10 cellular contexts compared by ENCODE assay signal in genomic region chr12:56219840-56220239, GRCh38. TPM values are rescaled to one million over a fixed set of nuclear protein-coding genes. Genes with fewer than 3 reads are reported as not detected.
DNase-seq lines count a peak whose midpoint lies in the region; ATAC-seq and TF ChIP-seq lines count a peak whose summit lies in the region.
"Had no signal": no experiment of that assay in that cellular context is flagged by ENCODE, and none has a peak within 500 bp of the region (broad histone marks: within the 10 kb centered on the region; RNA-seq: fewer than 3 reads in every experiment).

No MANE protein-coding gene starts in this region.

- H3K27me3 ChIP-seq in Karpas-422 (ENCODE audit: low read length) (no peaks in the 10 kb centered on the region), fibroblast of lung (ENCODE audit: control insufficient read depth, insufficient read depth, low read length) (no peaks in the 10 kb centered on the region), skeletal muscle satellite cell (ENCODE audit: control insufficient read depth, insufficient read depth, low read length) (no peaks in the 10 kb centered on the region)

- peaks cover 28% of the 10 kb centered on the region for H3K4me1 ChIP-seq in Karpas-422 (ENCODE audit: low read length)
- H3K4me1 ChIP-seq in fibroblast of lung (ENCODE audit: control insufficient read depth, extremely low read depth, insufficient read depth, low read length) = peaks cover 16% of the 10 kb centered on the region
- peaks cover 20% of the 10 kb centered on the region for H3K4me1 ChIP-seq in skeletal muscle satellite cell (ENCODE audit: control insufficient read depth, insufficient read depth, low read length)

- H3K9me3 ChIP-seq in Karpas-422 (ENCODE audit: low read length) = no peaks in the 10 kb centered on the region
- H3K9me3 ChIP-seq in fibroblast of lung (ENCODE audit: control insufficient read depth, insufficient read depth, low read depth, low read length) = no peaks in the 10 kb centered on the region
- no peaks in the 10 kb centered on the region for H3K9me3 ChIP-seq in skeletal muscle satellite cell (replicated peaks; ENCODE audit: low read length)

- H3K4me3 ChIP-seq in Karpas-422 (ENCODE audit: low read length) (no peak overlapping the region), fibroblast of lung (replicated peaks in 1 of 4; ENCODE audit: control extremely low read depth in 1 of 4, insufficient read depth in 1 of 4, low read depth in 3 of 4, low read length in 4 of 4) (peak overlapping the region in 2 of 4 experiments; percentile 43 to 87), skeletal muscle satellite cell (ENCODE audit: low read length) (no peak overlapping the region)

- H3K4me3 Mint-ChIP-seq in T-helper 2 cell treated with Interferon-gamma antibody and Interleukin-4, amounts not matched to agents 5 μg/mL and 100 μg/mL, for 36 hours = peak overlapping the region; percentile 52

- no peak for TF ChIP-seq CTCF in fibroblast of lung (conservative IDR thresholded peaks at IDR 0.05 in 1 of 2, IDR thresholded peaks at IDR 0.05 in 1 of 2; ENCODE audit: low read depth in 1 of 2, low read length in 2 of 2)

- 0 out of 2 replicates have a peak overlapping the region, but pooled peaks have one; percentile 86 for H3K27ac ChIP-seq in Karpas-422 (ENCODE audit: low read length)
- no peak overlapping the region for H3K27ac ChIP-seq in fibroblast of lung (ENCODE audit: insufficient read depth, low read length)

- no peak for ATAC-seq in GM19023 (IDR thresholded peaks at IDR 0.05; ENCODE audit: unreplicated experiment)

- H3K4me2 ChIP-seq in Karpas-422 (ENCODE audit: low read depth, low read length, poor library complexity, severe bottlenecking) = peak overlapping the region; percentile 95
- H3K4me2 ChIP-seq in fibroblast of lung (ENCODE audit: extremely low read depth, insufficient read depth, low read length) = peak overlapping the region; percentile 32
- peak overlapping the region; percentile 38 for H3K4me2 ChIP-seq in skeletal muscle satellite cell (ENCODE audit: low read length)

- H3K9me3 Mint-ChIP-seq in T-helper 2 cell treated with Interferon-gamma antibody and Interleukin-4, amounts not matched to agents 5 μg/mL and 100 μg/mL, for 36 hours = no peaks in the 10 kb centered on the region

- no peaks in the 10 kb centered on the region for H3K27me3 Mint-ChIP-seq in T-helper 2 cell treated with Interferon-gamma antibody and Interleukin-4, amounts not matched to agents 5 μg/mL and 100 μg/mL, for 36 hours (ENCODE audit: low read depth)

- no peaks in the 10 kb centered on the region for H4K20me1 ChIP-seq in Karpas-422 (ENCODE audit: insufficient read depth, low read depth, low read length)
- no peaks in the 10 kb centered on the region for H4K20me1 ChIP-seq in fibroblast of lung (ENCODE audit: control insufficient read depth, extremely low read depth, insufficient read depth, low read length)

- peaks cover 30% of the 10 kb centered on the region for H3K4me1 Mint-ChIP-seq in T-helper 2 cell treated with Interferon-gamma antibody and Interleukin-4, amounts not matched to agents 5 μg/mL and 100 μg/mL, for 36 hours (ENCODE audit: low read depth)

- peaks cover 6% of the 10 kb centered on the region for H3K36me3 Mint-ChIP-seq in T-helper 2 cell treated with Interferon-gamma antibody and Interleukin-4, amounts not matched to agents 5 μg/mL and 100 μg/mL, for 36 hours (ENCODE audit: low read depth)

- H3K9me2 ChIP-seq in Karpas-422 (replicated peaks; ENCODE audit: insufficient read depth, low read length) = no peaks in the 10 kb centered on the region

- H3K27ac Mint-ChIP-seq in T-helper 2 cell treated with Interferon-gamma antibody and Interleukin-4, amounts not matched to agents 5 μg/mL and 100 μg/mL, for 36 hours = no peak overlapping the region

- H3K79me2 ChIP-seq in Karpas-422 (ENCODE audit: low read length) (peaks cover 51% of the 10 kb centered on the region), fibroblast of lung (ENCODE audit: control insufficient read depth, insufficient read depth, low read length) (peaks cover 35% of the 10 kb centered on the region)

- H3K36me3 ChIP-seq in Karpas-422 (ENCODE audit: insufficient read depth, low read length) = peaks cover 4% of the 10 kb centered on the region; the same call in 1 of the 2 replicates
- peaks cover 6% of the 10 kb centered on the region for H3K36me3 ChIP-seq in fibroblast of lung (ENCODE audit: control insufficient read depth, insufficient read depth, low read length)
- peaks cover 13% of the 10 kb centered on the region for H3K36me3 ChIP-seq in skeletal muscle satellite cell (ENCODE audit: insufficient read depth, low read length)

- no peak overlapping the region for H2AFZ ChIP-seq in Karpas-422 (ENCODE audit: low read length)
- no peak overlapping the region for H2AFZ ChIP-seq in fibroblast of lung (ENCODE audit: low read length)

- DNase-seq in T-helper 2 cell treated with Interferon-gamma antibody and Interleukin-4, amounts not matched to agents 5 μg/mL and 100 μg/mL, for 36 hours (ENCODE audit: low spot score) = no peak
- DNase-seq in T-helper 2 cell (no peak), Karpas-422 (no peak), fibroblast of lung (ENCODE audit: low read depth in 2 of 2) (no peak), NCI-H146 (lab: John Stamatoyannopoulos, UW) (no peak), globus pallidus (ENCODE audit: low spot score) (no peak)
- DNase-seq: activated naive CD4-positive, alpha-beta T cell treated with anti-CD3 and anti-CD28 coated beads, Interleukin-2, amount 50 U/mL, for 16 hours had no signal

- H3K9ac ChIP-seq in Karpas-422 (ENCODE audit: low read length) = no peak overlapping the region
- no peak overlapping the region for H3K9ac ChIP-seq in fibroblast of lung (ENCODE audit: insufficient read depth, low read length)
- H3K9ac ChIP-seq in skeletal muscle satellite cell (ENCODE audit: low read depth, low read length) = no peak overlapping the region

RNA-seq across cellular contexts. Expression of gene RNF41, which starts 1.9 kb away (rescaled TPM):
- 52.0 and 63.6 TPM in 2 replicates for total RNA-seq in Karpas-422 (2014; rRNA removed; shearing (Covaris generic); ENCODE audit: low replicate concordance)
- 120 and 199 TPM in 2 replicates for total RNA-seq in fibroblast of lung
- 88.4 and 99.7 TPM in 2 replicates for polyA plus RNA-seq in fibroblast of lung
- 55.4 and 62.2 TPM in 2 replicates for polyA plus RNA-seq in fibroblast of lung (2012)
- polyA minus RNA-seq in fibroblast of lung (ENCODE audit: low replicate concordance) = 494 and 557 TPM in 2 replicates
- total RNA-seq in skeletal muscle satellite cell (2012; rRNA removed) = 55.0 and 59.4 TPM in 2 replicates

RNA-seq across cellular contexts. Expression of gene NABP2, which starts 4.3 kb away (rescaled TPM):
- total RNA-seq in Karpas-422 (2014; rRNA removed; shearing (Covaris generic); ENCODE audit: low replicate concordance) = 45.6 and 54.2 TPM in 2 replicates
- total RNA-seq in fibroblast of lung = 25.9 and 29.2 TPM in 2 replicates
- polyA plus RNA-seq in fibroblast of lung = 39.7 and 65.5 TPM in 2 replicates
- polyA plus RNA-seq in fibroblast of lung (2012) = 36.4 and 49.3 TPM in 2 replicates
- polyA minus RNA-seq in fibroblast of lung (ENCODE audit: low replicate concordance) = 25.1 and 42.7 TPM in 2 replicates
- 25.3 and 29.7 TPM in 2 replicates for total RNA-seq in skeletal muscle satellite cell (2012; rRNA removed)

RNA-seq across cellular contexts. Expression of gene SLC39A5, which starts 10.0 kb away (rescaled TPM):
- total RNA-seq in Karpas-422 (2014; rRNA removed; shearing (Covaris generic); ENCODE audit: low replicate concordance) = 0.61 TPM in 1 of 2 replicates, not detected in the other
- total RNA-seq in fibroblast of lung = not detected in 2 replicates
- polyA plus RNA-seq in fibroblast of lung = not detected in 2 replicates
- not detected in 2 replicates for polyA plus RNA-seq in fibroblast of lung (2012)
- not detected in 2 replicates for polyA minus RNA-seq in fibroblast of lung (ENCODE audit: low replicate concordance)
- total RNA-seq in skeletal muscle satellite cell (2012; rRNA removed) = not detected in 2 replicates
- total RNA-seq: pulmonary artery endothelial cell had no signal

RNA-seq across cellular contexts. Expression of gene SMARCC2, which starts 30.6 kb away (rescaled TPM):
- 26.2 and 42.2 TPM in 2 replicates for total RNA-seq in Karpas-422 (2014; rRNA removed; shearing (Covaris generic); ENCODE audit: low replicate concordance)
- total RNA-seq in fibroblast of lung = 55.5 and 70.8 TPM in 2 replicates
- polyA plus RNA-seq in fibroblast of lung = 60.2 and 69.6 TPM in 2 replicates
- 49.2 and 50.4 TPM in 2 replicates for polyA plus RNA-seq in fibroblast of lung (2012)
- polyA minus RNA-seq in fibroblast of lung (ENCODE audit: low replicate concordance) = 64.1 and 69.7 TPM in 2 replicates
- total RNA-seq in skeletal muscle satellite cell (2012; rRNA removed) = 24.9 and 27.1 TPM in 2 replicates

RNA-seq across cellular contexts. Expression of gene ANKRD52, which starts 38.3 kb away (rescaled TPM):
- total RNA-seq in Karpas-422 (2014; rRNA removed; shearing (Covaris generic); ENCODE audit: low replicate concordance) = 14.3 and 18.2 TPM in 2 replicates
- total RNA-seq in fibroblast of lung = 9.0 and 14.9 TPM in 2 replicates
- polyA plus RNA-seq in fibroblast of lung = 12.2 and 15.8 TPM in 2 replicates
- 20.8 and 22.2 TPM in 2 replicates for polyA plus RNA-seq in fibroblast of lung (2012)
- 99.7 and 108 TPM in 2 replicates for polyA minus RNA-seq in fibroblast of lung (ENCODE audit: low replicate concordance)
- total RNA-seq in skeletal muscle satellite cell (2012; rRNA removed) = 18.5 and 21.4 TPM in 2 replicates

Comparison
In these comparisons a context has a peak if more than half of its experiments do, and no peak if none do; other contexts are left out.
1. H3K4me2 ChIP-seq: peak in every context shown above with its lines; median percentile 95 in Karpas-422; 38 in skeletal muscle satellite cell; 32 in fibroblast of lung.